Comparison of ENCODE assay signal across 18 cellular contexts in the genomic region with DNA sequence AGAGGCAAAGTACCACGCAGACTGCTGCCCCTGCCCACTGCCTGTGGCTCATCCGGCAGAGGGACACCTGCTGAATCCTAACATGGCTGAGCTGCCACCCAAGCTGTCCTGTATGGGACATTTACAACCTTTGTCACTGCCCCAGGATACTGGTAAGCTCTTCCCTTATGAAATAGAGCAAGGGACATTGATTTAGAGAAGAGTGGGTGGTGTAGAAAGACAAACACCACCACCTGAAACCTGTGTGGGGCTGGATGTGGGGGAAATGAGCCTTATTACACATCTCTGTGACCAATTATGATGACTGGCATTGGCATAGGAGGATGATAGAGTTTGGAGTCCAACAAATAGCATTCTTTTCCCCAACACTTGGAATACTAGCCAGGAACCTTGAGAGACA.
DNase-seq lines count a peak whose midpoint lies in the region; ATAC-seq, FAIRE-seq and TF ChIP-seq lines count a peak whose summit lies in the region.
"Had no signal": no experiment of that assay in that cellular context is flagged by ENCODE, and none has a peak within 500 bp of the region (broad histone marks: within the 10 kb centered on the region; RNA-seq: fewer than 3 reads in every experiment).

No MANE protein-coding gene starts in this region.

- H3K4me3 ChIP-seq in H1 (ENCODE audit: extremely low read depth in 1 of 4, insufficient read depth in 2 of 4, low read depth in 3 of 4, low read length in 4 of 4) (no peak overlapping the region), hepatocyte (no peak overlapping the region)
- H3K4me3 ChIP-seq: BLaER1 treated with 17β-estradiol and CSF1 and Interleukin-3, amounts not matched to agents 10 nM and 100 nM; GM23338 had no signal

- 82% methylated on average over 2 of the region's 2 CpGs; no CpG with 5 or more reads in 1 of the 2 experiments for WGBS in H1 (ENCODE audit: extremely low coverage in 1 of 2, insufficient coverage in 1 of 2, insufficient read length in 1 of 2, insufficient replicate concordance in 2 of 2, low coverage in 1 of 2, low lambda C conversion rate in 2 of 2, missing lambda C conversion rate in 1 of 2), 2 experiments
- WGBS in hepatocyte (ENCODE audit: low lambda C conversion rate, missing lambda C conversion rate) = 89% methylated on average over 2 of the region's 2 CpGs

- no peak overlapping the region for H3K56ac ChIP-seq in H1 (replicated peaks; ENCODE audit: insufficient read length, low read depth, low read length)

- H3K27me3 ChIP-seq in H1 (replicated peaks in 1 of 4; ENCODE audit: control insufficient read depth in 3 of 4, extremely low read depth in 1 of 4, insufficient read depth in 3 of 4, low read length in 3 of 4) (no peaks in the 10 kb centered on the region), hepatocyte (no peaks in the 10 kb centered on the region)
- H3K27me3 ChIP-seq: BLaER1 treated with 17β-estradiol and CSF1 and Interleukin-3, amounts not matched to agents 10 nM and 100 nM had no signal

- H3K9me3 ChIP-seq in T-helper 17 cell (ENCODE audit: control insufficient read depth, low read length, poor library complexity, severe bottlenecking) = no peaks in the 10 kb centered on the region
- H3K9me3 ChIP-seq in H1 (ENCODE audit: insufficient read depth in 2 of 2, low read depth in 1 of 2, low read length in 1 of 2) = no peaks in the 10 kb centered on the region
- H3K9me3 ChIP-seq in hepatocyte (ENCODE audit: low read depth) = no peaks in the 10 kb centered on the region
- H3K9me3 ChIP-seq: BLaER1 treated with 17β-estradiol and CSF1 and Interleukin-3, amounts not matched to agents 10 nM and 100 nM had no signal

- no peaks in the 10 kb centered on the region for H3K36me3 Mint-ChIP-seq in activated CD8-positive, alpha-beta T cell treated with anti-CD3 and anti-CD28 coated beads for 36 hours (ENCODE audit: low read depth)
- H3K36me3 Mint-ChIP-seq in activated CD8-positive, alpha-beta T cell treated with anti-CD3 and anti-CD28 coated beads, Interleukin-2, amount 10 ng/mL, durations not matched to agents 7 days and 5 days (ENCODE audit: low read depth) = no peaks in the 10 kb centered on the region
- H3K36me3 Mint-ChIP-seq in T-helper 17 cell (ENCODE audit: low read depth) = peaks cover 2% of the 10 kb centered on the region
- no peaks in the 10 kb centered on the region for H3K36me3 Mint-ChIP-seq in stimulated activated effector memory CD8-positive, alpha-beta T cell treated with anti-CD3 and anti-CD28 coated beads, Interleukin-12 subunit alpha, Interleukin-12 subunit beta, amount 100 ng/mL, for 72 hours
- H3K36me3 Mint-ChIP-seq: CD8-positive, alpha-beta T cell had no signal

- no peak overlapping the region for H3K4me3 Mint-ChIP-seq in activated CD8-positive, alpha-beta T cell treated with anti-CD3 and anti-CD28 coated beads for 36 hours
- no peak overlapping the region for H3K4me3 Mint-ChIP-seq in activated CD8-positive, alpha-beta T cell treated with anti-CD3 and anti-CD28 coated beads, Interleukin-2, amount 10 ng/mL, durations not matched to agents 7 days and 5 days
- no peak overlapping the region for H3K4me3 Mint-ChIP-seq in T-helper 17 cell
- no peak overlapping the region for H3K4me3 Mint-ChIP-seq in stimulated activated effector memory CD8-positive, alpha-beta T cell treated with anti-CD3 and anti-CD28 coated beads, Interleukin-12 subunit alpha, Interleukin-12 subunit beta, amount 100 ng/mL, for 72 hours
- H3K4me3 Mint-ChIP-seq: B cell; CD8-positive, alpha-beta T cell; GM23338; HFFc6 had no signal

- H3K79me1 ChIP-seq in H1 (ENCODE audit: low read depth, low read length) = no peaks in the 10 kb centered on the region

- TF ChIP-seq RAD21 in H1 (IDR thresholded peaks at IDR 0.05 in 1 of 2, conservative IDR thresholded peaks at IDR 0.05 in 1 of 2; ENCODE audit: low read depth in 2 of 2, low read length in 2 of 2) = no peak

- peaks cover 5% of the 10 kb centered on the region for H3K27me3 Mint-ChIP-seq in activated CD8-positive, alpha-beta T cell treated with anti-CD3 and anti-CD28 coated beads for 36 hours
- H3K27me3 Mint-ChIP-seq in activated CD8-positive, alpha-beta T cell treated with anti-CD3 and anti-CD28 coated beads, Interleukin-2, amount 10 ng/mL, durations not matched to agents 7 days and 5 days (ENCODE audit: low read depth) = peaks cover 32% of the 10 kb centered on the region
- H3K27me3 Mint-ChIP-seq in T-helper 17 cell = peaks cover 31% of the 10 kb centered on the region

- TF ChIP-seq EP300 in H1 (IDR thresholded peaks at IDR 0.05; ENCODE audit: borderline replicate concordance in 1 of 2, low read depth in 2 of 2, low read length in 2 of 2) = no peak

- no peak overlapping the region for H3K27ac ChIP-seq in H1 (ENCODE audit: low read depth, low read length)
- H3K27ac ChIP-seq in hepatocyte = no peak overlapping the region
- H3K27ac ChIP-seq: BLaER1 treated with 17β-estradiol and CSF1 and Interleukin-3, amounts not matched to agents 10 nM and 100 nM had no signal

- no peak for TF ChIP-seq CTCF in activated CD8-positive, alpha-beta T cell treated with anti-CD3 and anti-CD28 coated beads for 36 hours (IDR thresholded peaks at IDR 0.05)
- TF ChIP-seq CTCF in H1 (IDR thresholded peaks at IDR 0.05; ENCODE audit: control extremely low read depth in 1 of 3, insufficient read depth in 1 of 3, low read depth in 1 of 3, low read length in 3 of 3) (no peak), hepatocyte (IDR thresholded peaks at IDR 0.05; ENCODE audit: poor library complexity) (no peak)

- FAIRE-seq in H1 (lab: Jason Lieb, UNC) = no peak
- FAIRE-seq: HepG2 had no signal

- no peak overlapping the region for H3K4ac ChIP-seq in H1 (replicated peaks; ENCODE audit: insufficient read length, low read depth, low read length)

- H3K36me3 ChIP-seq in H1 (ENCODE audit: control insufficient read depth in 2 of 4, insufficient read depth in 4 of 4, low read length in 3 of 4) (no peaks in the 10 kb centered on the region), hepatocyte (replicated peaks; ENCODE audit: insufficient read depth, low read depth) (no peaks in the 10 kb centered on the region)
- H3K36me3 ChIP-seq: BLaER1 treated with 17β-estradiol and CSF1 and Interleukin-3, amounts not matched to agents 10 nM and 100 nM had no signal

- no peak overlapping the region for H3K23ac ChIP-seq in H1 (ENCODE audit: insufficient read length)

- H3K9me2 ChIP-seq in hepatocyte (replicated peaks; ENCODE audit: insufficient read depth) = no peaks in the 10 kb centered on the region

- H3K9me3 Mint-ChIP-seq in activated CD8-positive, alpha-beta T cell treated with anti-CD3 and anti-CD28 coated beads for 36 hours = no peaks in the 10 kb centered on the region
- no peaks in the 10 kb centered on the region for H3K9me3 Mint-ChIP-seq in activated CD8-positive, alpha-beta T cell treated with anti-CD3 and anti-CD28 coated beads, Interleukin-2, amount 10 ng/mL, durations not matched to agents 7 days and 5 days (ENCODE audit: insufficient read depth)
- H3K9me3 Mint-ChIP-seq in stimulated activated effector memory CD8-positive, alpha-beta T cell treated with anti-CD3 and anti-CD28 coated beads, Interleukin-12 subunit alpha, Interleukin-12 subunit beta, amount 100 ng/mL, for 72 hours = no peaks in the 10 kb centered on the region
- H3K9me3 Mint-ChIP-seq: CD8-positive, alpha-beta T cell; GM23338; HFFc6 had no signal

- H3K27ac Mint-ChIP-seq in activated CD8-positive, alpha-beta T cell treated with anti-CD3 and anti-CD28 coated beads for 36 hours = no peak overlapping the region
- no peak overlapping the region for H3K27ac Mint-ChIP-seq in activated CD8-positive, alpha-beta T cell treated with anti-CD3 and anti-CD28 coated beads, Interleukin-2, amount 10 ng/mL, durations not matched to agents 7 days and 5 days
- H3K27ac Mint-ChIP-seq in T-helper 17 cell = peak overlapping the region; percentile 24
- peak overlapping the region; percentile 56 for H3K27ac Mint-ChIP-seq in stimulated activated effector memory CD8-positive, alpha-beta T cell treated with anti-CD3 and anti-CD28 coated beads, Interleukin-12 subunit alpha, Interleukin-12 subunit beta, amount 100 ng/mL, for 72 hours
- H3K27ac Mint-ChIP-seq: B cell; CD8-positive, alpha-beta T cell; GM23338; HFFc6 had no signal

- no peak overlapping the region for H4K8ac ChIP-seq in H1 (ENCODE audit: extremely low read depth, insufficient read depth, low read length)

- peaks cover 2% of the 10 kb centered on the region for H3K4me1 Mint-ChIP-seq in activated CD8-positive, alpha-beta T cell treated with anti-CD3 and anti-CD28 coated beads for 36 hours (ENCODE audit: low read depth)
- H3K4me1 Mint-ChIP-seq in activated CD8-positive, alpha-beta T cell treated with anti-CD3 and anti-CD28 coated beads, Interleukin-2, amount 10 ng/mL, durations not matched to agents 7 days and 5 days (ENCODE audit: low read depth) = peaks cover 9% of the 10 kb centered on the region
- H3K4me1 Mint-ChIP-seq in T-helper 17 cell = no peaks in the 10 kb centered on the region
- peaks cover 15% of the 10 kb centered on the region for H3K4me1 Mint-ChIP-seq in stimulated activated effector memory CD8-positive, alpha-beta T cell treated with anti-CD3 and anti-CD28 coated beads, Interleukin-12 subunit alpha, Interleukin-12 subunit beta, amount 100 ng/mL, for 72 hours

- 0 out of 2 replicates have a peak overlapping the region, but pooled peaks have one; percentile 72 for H2AFZ ChIP-seq in H1 (ENCODE audit: low read length)
- no peak overlapping the region for H2AFZ ChIP-seq in hepatocyte
- H2AFZ ChIP-seq: GM23338 had no signal

- H2BK5ac ChIP-seq in H1 (ENCODE audit: low read depth, low read length) = no peak overlapping the region

- no peak overlapping the region for H2BK120ac ChIP-seq in H1 (replicated peaks; ENCODE audit: low read depth, low read length)

- H3K18ac ChIP-seq in H1 (ENCODE audit: extremely low read depth, low read length) = no peak overlapping the region

- intact Hi-C loops in activated CD8-positive, alpha-beta T cell treated with anti-CD3 and anti-CD28 coated beads for 36 hours (cut with micrococcal nuclease) = no loop called here

- POLR2A ChIA-PET in activated CD8-positive, alpha-beta T cell treated with anti-CD3 and anti-CD28 coated beads for 36 hours (lab: Charles Lee) = no interaction called here
- POLR2A ChIA-PET in activated CD8-positive, alpha-beta T cell treated with anti-CD3 and anti-CD28 coated beads, Interleukin-2, amount 10 ng/mL, durations not matched to agents 7 days and 5 days (lab: Charles Lee) = no interaction called here
- POLR2A ChIA-PET in H1 (lab: Charles Lee; ENCODE audit: partially characterized antibody) = no interaction called here

- H2BK15ac ChIP-seq in H1 (ENCODE audit: low read length) = no peak overlapping the region

- H4K91ac ChIP-seq in H1 (replicated peaks; ENCODE audit: insufficient read length, low read length) = no peak overlapping the region

- CTCF ChIA-PET in activated CD8-positive, alpha-beta T cell treated with anti-CD3 and anti-CD28 coated beads for 36 hours (lab: Charles Lee) = interaction anchor here (1.7 kb wide), 1 partner anchor 418 kb away, joined by 4 read pairs; no protein-coding TSS in a partner anchor
- CTCF ChIA-PET in activated CD8-positive, alpha-beta T cell treated with anti-CD3 and anti-CD28 coated beads, Interleukin-2, amount 10 ng/mL, durations not matched to agents 7 days and 5 days (lab: Charles Lee) = interaction anchor here (1.5 kb wide), 1 partner anchor 81 kb away, joined by 3 read pairs; a partner anchor contains a TSS
- CTCF ChIA-PET in H1 (lab: Charles Lee; ENCODE audit: partially characterized antibody) = interaction anchor here (0.8 to 1.4 kb wide), 4 partner anchors 111 to 691 kb away, joined by 3 to 4 read pairs (median 3); no protein-coding TSS in a partner anchor

- H4K20me1 ChIP-seq in H1 (replicated peaks in 1 of 2; ENCODE audit: control insufficient read depth in 1 of 2, insufficient read depth in 2 of 2, low read length in 2 of 2) (no peaks in the 10 kb centered on the region), hepatocyte (ENCODE audit: insufficient read depth, poor library complexity, severe bottlenecking) (no peaks in the 10 kb centered on the region)
- H4K20me1 ChIP-seq: BLaER1 treated with 17β-estradiol and CSF1 and Interleukin-3, amounts not matched to agents 10 nM and 100 nM had no signal

- peak; percentile 11 for DNase-seq in activated CD8-positive, alpha-beta T cell treated with anti-CD3 and anti-CD28 coated beads for 36 hours
- no peak for DNase-seq in activated CD8-positive, alpha-beta T cell treated with anti-CD3 and anti-CD28 coated beads, Interleukin-2, amount 10 ng/mL, durations not matched to agents 7 days and 5 days
- DNase-seq in T-helper 17 cell = no peak
- no peak for DNase-seq in H1 (ENCODE audit: low read depth in 1 of 2, low spot score in 2 of 2)
- no peak for DNase-seq in stimulated activated effector memory CD8-positive, alpha-beta T cell treated with anti-CD3 and anti-CD28 coated beads, Interleukin-12 subunit alpha, Interleukin-12 subunit beta, amount 100 ng/mL, for 72 hours (ENCODE audit: low spot score in 2 of 2)
- no peak for DNase-seq in medulla oblongata (ENCODE audit: extremely low spot score)
- DNase-seq in hepatocyte (ENCODE audit: low spot score) = no peak
- DNase-seq: Calu3; CD8-positive, alpha-beta T cell; DMS79 treated with DMSO at 0.1 percent for 48 hours; GF-D8; H7; HFFc6 had no signal

- H2AK5ac ChIP-seq in H1 (ENCODE audit: low read depth, low read length) = no peak overlapping the region

- TF ChIP-seq POLR2A in H1 (IDR thresholded peaks at IDR 0.05; ENCODE audit: control extremely low read depth in 1 of 2, low read depth in 2 of 2, low read length in 2 of 2) = no peak

- H3K4me1 ChIP-seq in H1 (replicated peaks in 1 of 4; ENCODE audit: control insufficient read depth in 3 of 4, insufficient read depth in 4 of 4, low read length in 3 of 4) (no peaks in the 10 kb centered on the region), hepatocyte (ENCODE audit: insufficient read depth) (no peaks in the 10 kb centered on the region)
- H3K4me1 ChIP-seq: BLaER1 treated with 17β-estradiol and CSF1 and Interleukin-3, amounts not matched to agents 10 nM and 100 nM had no signal

- H4K5ac ChIP-seq in H1 (ENCODE audit: insufficient read length, low read depth, low read length) = no peak overlapping the region

- H3K14ac ChIP-seq in H1 (ENCODE audit: insufficient read length) = no peak overlapping the region

- ATAC-seq in activated CD8-positive, alpha-beta T cell treated with anti-CD3 and anti-CD28 coated beads for 36 hours = peak; percentile 24
- no peak for ATAC-seq in activated CD8-positive, alpha-beta T cell treated with anti-CD3 and anti-CD28 coated beads, Interleukin-2, amount 10 ng/mL, durations not matched to agents 7 days and 5 days
- ATAC-seq in T-helper 17 cell = no peak
- peak; percentile 79 for ATAC-seq in stimulated activated effector memory CD8-positive, alpha-beta T cell treated with anti-CD3 and anti-CD28 coated beads, Interleukin-12 subunit alpha, Interleukin-12 subunit beta, amount 100 ng/mL, for 72 hours
- ATAC-seq: CD8-positive, alpha-beta T cell; GM23338; HCT116; HepG2 had no signal

- H3K4me2 ChIP-seq in H1 (ENCODE audit: insufficient read depth in 1 of 2, low read depth in 2 of 2, low read length in 2 of 2) (no peak overlapping the region), hepatocyte (no peak overlapping the region)
- H3K4me2 ChIP-seq: BLaER1 treated with 17β-estradiol and CSF1 and Interleukin-3, amounts not matched to agents 10 nM and 100 nM; GM23338 had no signal

- H3K23me2 ChIP-seq in H1 (ENCODE audit: low read depth, low read length) = no peaks in the 10 kb centered on the region

- no peak overlapping the region for H2BK20ac ChIP-seq in H1 (ENCODE audit: low read length)

- H2BK12ac ChIP-seq in H1 (ENCODE audit: low read depth, low read length) = no peak overlapping the region

- H3K9ac ChIP-seq in H1 (replicated peaks in 1 of 4; ENCODE audit: extremely low read depth in 1 of 4, low read depth in 3 of 4, low read length in 3 of 4) = no peak overlapping the region
- H3K9ac ChIP-seq: BLaER1 treated with 17β-estradiol and CSF1 and Interleukin-3, amounts not matched to agents 10 nM and 100 nM had no signal

- H3K79me2 ChIP-seq in H1 (ENCODE audit: control insufficient read depth in 1 of 2, insufficient read depth in 2 of 2, low read length in 2 of 2) (no peaks in the 10 kb centered on the region), hepatocyte (no peaks in the 10 kb centered on the region)

Comparison
In these comparisons a context has a peak if more than half of its experiments do, and no peak if none do; other contexts are left out.
1. ATAC-seq: peak in activated CD8-positive, alpha-beta T cell treated with anti-CD3 and anti-CD28 coated beads for 36 hours (single experiment) and stimulated activated effector memory CD8-positive, alpha-beta T cell treated with anti-CD3 and anti-CD28 coated beads, Interleukin-12 subunit alpha, Interleukin-12 subunit beta, amount 100 ng/mL, for 72 hours (single experiment); none in activated CD8-positive, alpha-beta T cell treated with anti-CD3 and anti-CD28 coated beads, Interleukin-2, amount 10 ng/mL, durations not matched to agents 7 days and 5 days (single experiment) and T-helper 17 cell (single experiment).
2. H3K27ac Mint-ChIP-seq: peak in T-helper 17 cell (single experiment) and stimulated activated effector memory CD8-positive, alpha-beta T cell treated with anti-CD3 and anti-CD28 coated beads, Interleukin-12 subunit alpha, Interleukin-12 subunit beta, amount 100 ng/mL, for 72 hours (single experiment); none in activated CD8-positive, alpha-beta T cell treated with anti-CD3 and anti-CD28 coated beads for 36 hours (single experiment) and activated CD8-positive, alpha-beta T cell treated with anti-CD3 and anti-CD28 coated beads, Interleukin-2, amount 10 ng/mL, durations not matched to agents 7 days and 5 days (single experiment).